1 cellular context compared by ENCODE assay signal in the genomic region with DNA sequence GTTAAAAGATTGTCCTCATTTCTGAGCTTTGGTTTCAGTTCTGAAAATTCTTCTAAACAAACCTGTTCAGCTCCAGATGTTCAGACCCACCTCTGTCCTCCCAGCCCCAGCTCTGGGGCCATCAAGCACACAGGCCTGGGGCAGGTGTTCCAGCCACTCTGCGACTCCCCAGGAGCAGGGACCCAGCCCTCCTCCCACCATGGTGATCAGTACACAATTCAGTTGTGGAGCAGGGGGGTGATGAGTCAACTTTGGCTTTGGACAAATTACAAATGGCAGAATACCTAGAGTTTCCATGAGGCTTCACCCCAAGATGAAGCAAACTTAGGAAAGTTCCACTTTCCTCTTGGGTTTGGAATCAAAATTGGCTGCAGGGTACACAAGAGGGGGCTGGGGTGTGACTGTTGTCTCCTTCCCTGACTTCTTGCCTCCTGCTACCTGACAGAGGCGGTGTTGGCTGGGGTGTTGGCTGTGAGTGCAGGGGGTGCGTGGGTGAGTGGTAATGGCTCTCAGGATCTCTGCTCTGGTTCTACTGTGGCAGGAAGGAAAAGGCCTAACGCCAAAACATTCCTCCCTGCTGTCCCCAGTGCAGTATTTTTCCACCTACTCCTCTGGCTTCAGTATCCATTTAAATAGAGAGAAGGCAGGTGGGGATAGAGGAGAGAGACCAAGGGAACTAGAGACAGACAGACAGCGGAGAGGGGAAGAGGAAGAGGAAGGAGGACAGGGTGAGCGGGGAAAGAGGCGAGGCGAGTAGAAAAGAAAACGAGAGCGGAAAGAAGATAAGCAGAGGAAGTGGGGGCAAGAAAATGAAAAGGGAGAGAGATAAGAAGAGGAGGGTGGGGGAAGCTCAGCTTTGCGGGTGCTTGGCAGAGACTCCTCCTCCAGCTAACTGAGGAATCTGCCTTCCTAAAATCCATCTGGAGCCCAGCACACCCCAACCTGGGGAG.
A peak's percentile ranks its signal among the peaks of the same experiment; 100 is the strongest.
TF ChIP-seq lines count a peak whose summit lies in the region.

No MANE protein-coding gene starts in this region.

TF ChIP-seq in K562, 482 proteins besides CTCF, POLR2A, EP300 and RAD21 (continued from another document and continues in another):
- TF ChIP-seq, protein P1, sequence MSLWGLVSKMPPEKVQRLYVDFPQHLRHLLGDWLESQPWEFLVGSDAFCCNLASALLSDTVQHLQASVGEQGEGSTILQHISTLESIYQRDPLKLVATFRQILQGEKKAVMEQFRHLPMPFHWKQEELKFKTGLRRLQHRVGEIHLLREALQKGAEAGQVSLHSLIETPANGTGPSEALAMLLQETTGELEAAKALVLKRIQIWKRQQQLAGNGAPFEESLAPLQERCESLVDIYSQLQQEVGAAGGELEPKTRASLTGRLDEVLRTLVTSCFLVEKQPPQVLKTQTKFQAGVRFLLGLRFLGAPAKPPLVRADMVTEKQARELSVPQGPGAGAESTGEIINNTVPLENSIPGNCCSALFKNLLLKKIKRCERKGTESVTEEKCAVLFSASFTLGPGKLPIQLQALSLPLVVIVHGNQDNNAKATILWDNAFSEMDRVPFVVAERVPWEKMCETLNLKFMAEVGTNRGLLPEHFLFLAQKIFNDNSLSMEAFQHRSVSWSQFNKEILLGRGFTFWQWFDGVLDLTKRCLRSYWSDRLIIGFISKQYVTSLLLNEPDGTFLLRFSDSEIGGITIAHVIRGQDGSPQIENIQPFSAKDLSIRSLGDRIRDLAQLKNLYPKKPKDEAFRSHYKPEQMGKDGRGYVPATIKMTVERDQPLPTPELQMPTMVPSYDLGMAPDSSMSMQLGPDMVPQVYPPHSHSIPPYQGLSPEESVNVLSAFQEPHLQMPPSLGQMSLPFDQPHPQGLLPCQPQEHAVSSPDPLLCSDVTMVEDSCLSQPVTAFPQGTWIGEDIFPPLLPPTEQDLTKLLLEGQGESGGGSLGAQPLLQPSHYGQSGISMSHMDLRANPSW (CRISPR knock-in tag; IDR thresholded peaks at IDR 0.05) = no peak
- no peak for TF ChIP-seq E2F5 (CRISPR knock-in tag; IDR thresholded peaks at IDR 0.05)
- TF ChIP-seq ZNF785 (CRISPR knock-in tag; IDR thresholded peaks at IDR 0.05) = no peak
- TF ChIP-seq ZKSCAN3 (CRISPR knock-in tag; IDR thresholded peaks at IDR 0.05) = 0 out of 2 replicates have a peak, but pooled peaks have one; percentile 27
- TF ChIP-seq ZNF239 (CRISPR knock-in tag; IDR thresholded peaks at IDR 0.05) = peak; percentile 27; the same call in 1 of the 2 replicates
- TF ChIP-seq RCOR1 (IDR thresholded peaks at IDR 0.05; ENCODE audit: borderline replicate concordance in 1 of 2, low read depth in 2 of 2, low read length in 2 of 2) = peak in 1 of 2 experiments; percentile 65; a peak in 1 of 4 replicates
- TF ChIP-seq PML (IDR thresholded peaks at IDR 0.05; ENCODE audit: low read length) = peak; percentile 55; the same call in 1 of the 2 replicates
- peak; percentile 36; the same call in 1 of the 2 replicates for TF ChIP-seq ZNF311 (CRISPR knock-in tag; IDR thresholded peaks at IDR 0.05)
- no peak for TF ChIP-seq ZNF764 (CRISPR knock-in tag; IDR thresholded peaks at IDR 0.05; ENCODE audit: low read depth)
- TF ChIP-seq ZHX1 (conservative IDR thresholded peaks at IDR 0.05; ENCODE audit: low read length) = no peak
- peak; percentile 85 for TF ChIP-seq SPI1 (IDR thresholded peaks at IDR 0.05; ENCODE audit: borderline replicate concordance, low read depth, low read length)
- 0 out of 2 replicates have a peak, but pooled peaks have one; percentile 1 for TF ChIP-seq NFIX (CRISPR knock-in tag; IDR thresholded peaks at IDR 0.05; ENCODE audit: low read depth)
- TF ChIP-seq, protein P2, sequence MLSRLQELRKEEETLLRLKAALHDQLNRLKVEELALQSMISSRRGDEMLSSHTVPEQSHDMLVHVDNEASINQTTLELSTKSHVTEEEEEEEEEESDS (CRISPR knock-in tag; IDR thresholded peaks at IDR 0.05) = no peak
- peak; percentile 94 for TF ChIP-seq CBFA2T3 (IDR thresholded peaks at IDR 0.05)
- no peak for TF ChIP-seq DIDO1 (tag; IDR thresholded peaks at IDR 0.05; ENCODE audit: low read depth)
- TF ChIP-seq HDAC2 (IDR thresholded peaks at IDR 0.05) = peak; percentile 98
- TF ChIP-seq RBM14 (IDR thresholded peaks at IDR 0.05; ENCODE audit: borderline replicate concordance, insufficient read depth, low read depth, low read length) = no peak
- TF ChIP-seq TAL1 (IDR thresholded peaks at IDR 0.05) = peak; percentile 76
- no peak for TF ChIP-seq PCBP1 (IDR thresholded peaks at IDR 0.05; ENCODE audit: low read depth, low read length, poor library complexity, severe bottlenecking)
- TF ChIP-seq RAD51 (IDR thresholded peaks at IDR 0.05; ENCODE audit: borderline replicate concordance, low read depth) = peak; percentile 16; the same call in 1 of the 2 replicates
- TF ChIP-seq ARID1B (IDR thresholded peaks at IDR 0.05) = peak; percentile 96
- TF ChIP-seq CTBP1 (IDR thresholded peaks at IDR 0.05; ENCODE audit: borderline replicate concordance) = peak; percentile 76
- TF ChIP-seq, protein P3, sequence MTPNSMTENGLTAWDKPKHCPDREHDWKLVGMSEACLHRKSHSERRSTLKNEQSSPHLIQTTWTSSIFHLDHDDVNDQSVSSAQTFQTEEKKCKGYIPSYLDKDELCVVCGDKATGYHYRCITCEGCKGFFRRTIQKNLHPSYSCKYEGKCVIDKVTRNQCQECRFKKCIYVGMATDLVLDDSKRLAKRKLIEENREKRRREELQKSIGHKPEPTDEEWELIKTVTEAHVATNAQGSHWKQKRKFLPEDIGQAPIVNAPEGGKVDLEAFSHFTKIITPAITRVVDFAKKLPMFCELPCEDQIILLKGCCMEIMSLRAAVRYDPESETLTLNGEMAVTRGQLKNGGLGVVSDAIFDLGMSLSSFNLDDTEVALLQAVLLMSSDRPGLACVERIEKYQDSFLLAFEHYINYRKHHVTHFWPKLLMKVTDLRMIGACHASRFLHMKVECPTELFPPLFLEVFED (CRISPR knock-in tag; conservative IDR thresholded peaks at IDR 0.05) = peak; percentile 93
- peak; percentile 60 for TF ChIP-seq HDAC3 (IDR thresholded peaks at IDR 0.05; ENCODE audit: borderline replicate concordance, partially characterized antibody)
- peak in 1 of 2 experiments; percentile 45 for TF ChIP-seq NCOA2 (IDR thresholded peaks at IDR 0.05; ENCODE audit: partially characterized antibody in 2 of 2)
- TF ChIP-seq SMAD2 (IDR thresholded peaks at IDR 0.05; ENCODE audit: low read depth, low read length) = no peak
- TF ChIP-seq EZH2 (IDR thresholded peaks at IDR 0.05; ENCODE audit: borderline replicate concordance, low read depth, low read length) = no peak
- peak; percentile 80 for TF ChIP-seq NCOA1 (IDR thresholded peaks at IDR 0.05; ENCODE audit: low read depth)
- peak; percentile 93 for TF ChIP-seq BRD9 (IDR thresholded peaks at IDR 0.05; ENCODE audit: low read depth, partially characterized antibody)
- TF ChIP-seq AFF4 (CRISPR knock-in tag; IDR thresholded peaks at IDR 0.05) = 0 out of 2 replicates have a peak, but pooled peaks have one; percentile 58
- peak; percentile 29; the same call in 1 of the 2 replicates for TF ChIP-seq RNF2 (IDR thresholded peaks at IDR 0.05)
- TF ChIP-seq ZBTB7A (IDR thresholded peaks at IDR 0.05; ENCODE audit: borderline replicate concordance, control insufficient read depth, low read depth, low read length) = no peak
- no peak for TF ChIP-seq POLR2AphosphoS5 (IDR thresholded peaks at IDR 0.05; ENCODE audit: control insufficient read depth, insufficient read depth, low read depth, low read length)
- no peak for TF ChIP-seq ZNF79 (CRISPR knock-in tag; IDR thresholded peaks at IDR 0.05; ENCODE audit: low read depth)
- no peak; the same call in 1 of the 2 replicates for TF ChIP-seq ZNF512 (tag; IDR thresholded peaks at IDR 0.05)
- TF ChIP-seq E2F8 (IDR thresholded peaks at IDR 0.05; ENCODE audit: low read depth, partially characterized antibody) = peak; percentile 71
- 0 out of 2 replicates have a peak, but pooled peaks have one; percentile 24 for TF ChIP-seq ZSCAN29 (IDR thresholded peaks at IDR 0.05)
- 0 out of 2 replicates have a peak, but pooled peaks have one; percentile 31 for TF ChIP-seq DEAF1 (CRISPR knock-in tag; IDR thresholded peaks at IDR 0.05)
